Comparison of ENCODE assay signal across 12 cellular contexts in the genomic region with DNA sequence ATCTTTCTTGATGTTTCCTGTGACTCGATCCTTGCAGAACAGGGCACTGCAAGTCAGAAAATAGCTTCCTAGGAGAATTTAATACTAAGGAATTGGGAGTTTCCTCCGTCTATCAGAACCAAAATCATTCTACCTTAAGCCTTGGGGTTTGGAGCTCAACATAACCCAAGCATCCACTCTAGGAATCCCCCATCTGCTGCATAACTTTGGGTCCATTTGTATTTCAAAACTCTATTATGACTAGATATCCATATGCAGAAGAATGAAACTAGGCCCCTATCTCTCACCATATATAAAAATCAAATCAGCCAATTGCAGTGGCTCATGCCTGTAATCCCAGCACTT.
DNase-seq lines count a peak whose midpoint lies in the region; ATAC-seq and TF ChIP-seq lines count a peak whose summit lies in the region.
"Had no signal": no experiment of that assay in that cellular context is flagged by ENCODE, and none has a peak within 500 bp of the region (broad histone marks: within the 10 kb centered on the region; RNA-seq: fewer than 3 reads in every experiment).

No MANE protein-coding gene starts in this region.

- no peaks in the 10 kb centered on the region for H3K36me3 ChIP-seq in colonic mucosa
- H3K36me3 ChIP-seq in upper lobe of right lung = no peaks in the 10 kb centered on the region

- H3K9ac ChIP-seq in colonic mucosa (ENCODE audit: low read depth in 2 of 2, low read length in 2 of 2) = no peak overlapping the region

- ATAC-seq in CD4-positive, alpha-beta T cell (ENCODE audit: poor library complexity) = no peak
- peak; percentile 20 for ATAC-seq in GM21360 (IDR thresholded peaks at IDR 0.05; ENCODE audit: unreplicated experiment)
- peak; percentile 21 for ATAC-seq in HG03342 (IDR thresholded peaks at IDR 0.05; ENCODE audit: unreplicated experiment)
- no peak for ATAC-seq in upper lobe of right lung
- ATAC-seq in left colon = no peak
- ATAC-seq: K562 had no signal

- intact Hi-C loops in CD4-positive, alpha-beta T cell (cut with DNase I, micrococcal nuclease) = no loop called here
- intact Hi-C loops in colonic mucosa (cut with DNase I) (no loop called here), upper lobe of right lung (cut with DNase I) (no loop called here), left colon (cut with DNase I, micrococcal nuclease) (no loop called here)

- H3K9me3 ChIP-seq in CD4-positive, alpha-beta T cell (ENCODE audit: control insufficient read depth, low read length) = peaks cover 4% of the 10 kb centered on the region
- H3K9me3 ChIP-seq in colonic mucosa = no peaks in the 10 kb centered on the region
- no peaks in the 10 kb centered on the region for H3K9me3 ChIP-seq in upper lobe of right lung

- no peak for TF ChIP-seq CTCF in CD4-positive, alpha-beta T cell (IDR thresholded peaks at IDR 0.05)
- TF ChIP-seq CTCF in colonic mucosa (IDR thresholded peaks at IDR 0.05) (no peak), upper lobe of right lung (IDR thresholded peaks at IDR 0.05) (no peak)

- no peak for DNase-seq in CD4-positive, alpha-beta T cell
- no peak for DNase-seq in colonic mucosa
- DNase-seq in NCI-H2196 treated with DMSO at 0.1 percent for 48 hours (lab: John Stamatoyannopoulos, UW; ENCODE audit: unreplicated experiment) = no peak
- no peak for DNase-seq in upper lobe of right lung
- DNase-seq in left colon = no peak
- DNase-seq in NCI-H1930 (lab: John Stamatoyannopoulos, UW) = no peak
- DNase-seq: hypothalamus; naive B cell; stimulated activated naive CD4-positive, alpha-beta T cell treated with Interleukin-2 at 50 U/mL for 16 hours had no signal

- peak overlapping the region; percentile 62 for H3K27ac Mint-ChIP-seq in CD4-positive, alpha-beta T cell

- H3K27me3 Mint-ChIP-seq in CD4-positive, alpha-beta T cell = no peaks in the 10 kb centered on the region
- H3K27me3 Mint-ChIP-seq: naive B cell had no signal

- H3K4me1 ChIP-seq in colonic mucosa (peaks cover 5% of the 10 kb centered on the region), upper lobe of right lung (no peaks in the 10 kb centered on the region)

- H3K4me1 Mint-ChIP-seq in CD4-positive, alpha-beta T cell (ENCODE audit: low read depth) = peaks cover 45% of the 10 kb centered on the region

- H3K4me3 Mint-ChIP-seq in CD4-positive, alpha-beta T cell = no peak overlapping the region

- H3K4me3 ChIP-seq in colonic mucosa = no peak overlapping the region
- H3K4me3 ChIP-seq in upper lobe of right lung = no peak overlapping the region
- H3K4me3 ChIP-seq: K562 had no signal

- H3K36me3 Mint-ChIP-seq in CD4-positive, alpha-beta T cell (ENCODE audit: low read depth) = peaks cover 14% of the 10 kb centered on the region

- CTCF ChIA-PET in CD4-positive, alpha-beta T cell (lab: Charles Lee) = interaction anchor here (1.0 to 3.5 kb wide), 4 partner anchors 10 to 62 kb away, joined by 3 to 23 read pairs (median 4); no protein-coding TSS in a partner anchor

- POLR2A ChIA-PET in CD4-positive, alpha-beta T cell (lab: Charles Lee) = interaction anchor here (0.7 to 4.6 kb wide), 4 partner anchors 8 to 94 kb away, joined by 3 to 24 read pairs (median 8); no protein-coding TSS in a partner anchor

- H3K9me3 Mint-ChIP-seq in CD4-positive, alpha-beta T cell = no peaks in the 10 kb centered on the region

- no peak overlapping the region for H3K27ac ChIP-seq in CD4-positive, alpha-beta T cell (ENCODE audit: low read depth, low read length)
- H3K27ac ChIP-seq in colonic mucosa (peak overlapping the region; percentile 60), upper lobe of right lung (no peak overlapping the region)

- no peaks in the 10 kb centered on the region for H3K27me3 ChIP-seq in CD4-positive, alpha-beta T cell (ENCODE audit: control insufficient read depth, insufficient read depth, low read length)
- H3K27me3 ChIP-seq in colonic mucosa = no peaks in the 10 kb centered on the region
- no peaks in the 10 kb centered on the region for H3K27me3 ChIP-seq in upper lobe of right lung

Comparison
In these comparisons a context has a peak if more than half of its experiments do, and no peak if none do; other contexts are left out.
1. ATAC-seq: peak in GM21360 (single experiment) and HG03342 (single experiment); none in CD4-positive, alpha-beta T cell (single experiment), upper lobe of right lung (single experiment) and left colon (single experiment).